In the genomic region with DNA sequence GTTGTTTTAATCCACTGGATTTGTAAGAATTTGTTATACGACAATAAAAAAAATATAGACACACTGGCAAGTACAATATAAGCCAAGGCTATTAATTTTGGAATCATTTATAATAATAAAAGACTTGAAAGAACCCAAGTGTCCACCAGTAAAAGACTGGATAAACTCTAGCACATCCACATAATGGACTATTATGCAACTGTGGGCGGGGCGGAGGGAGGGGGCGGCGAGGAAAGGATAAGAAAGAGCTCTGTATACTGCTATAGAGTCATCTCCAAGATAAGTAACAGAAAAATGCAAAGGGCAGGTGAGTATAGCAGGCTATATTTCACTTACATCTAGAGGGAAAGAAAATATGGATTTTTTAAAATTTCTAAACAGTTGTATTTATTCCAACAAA, we compare ENCODE assay signal across 29 cellular contexts.
"Had no signal": no experiment of that assay in that cellular context is flagged by ENCODE, and none has a peak within 500 bp of the region (broad histone marks: within the 10 kb centered on the region; RNA-seq: fewer than 3 reads in every experiment).

No MANE protein-coding gene starts in this region.

- DNase-seq: activated CD4-positive, alpha-beta memory T cell treated with anti-CD3 and anti-CD28 coated beads, Interleukin-2, amount 10 ng/mL, durations not matched to agents 7 days and 5 days; activated CD4-positive, alpha-beta T cell treated with anti-CD3 and anti-CD28 coated beads for 36 hours; activated CD4-positive, alpha-beta T cell treated with anti-CD3 and anti-CD28 coated beads, Interleukin-2, amount 10 ng/mL, durations not matched to agents 24 days and 14 days; activated CD4-positive, alpha-beta T cell treated with anti-CD3 and anti-CD28 coated beads, Interleukin-2, amount 50 U/mL, for 4 hours; activated CD4-positive, CD25-positive, alpha-beta regulatory T cell; activated CD4-positive, CD25-positive, alpha-beta regulatory T cell treated with anti-CD3 and anti-CD28 coated beads, Interleukin-2, amount 50 U/mL, for 72 hours; activated CD8-positive, alpha-beta memory T cell treated with anti-CD3 and anti-CD28 coated beads, Interleukin-2, amount 50 U/mL, for 48 hours; activated gamma-delta T cell; activated naive CD4-positive, alpha-beta T cell; activated naive CD4-positive, alpha-beta T cell treated with anti-CD3 and anti-CD28 coated beads, Interleukin-2, amount 10 ng/mL, durations not matched to agents 7 days and 5 days; activated naive CD8-positive, alpha-beta T cell treated with anti-CD3 and anti-CD28 coated beads, Interleukin-2, amount 10 ng/mL, durations not matched to agents 7 days and 5 days; activated T-cell treated with anti-CD3 and anti-CD28 coated beads for 4 hours; activated T-cell treated with anti-CD3 and anti-CD28 coated beads, Interleukin-2, amount 50 U/mL, for 24 hours; activated T-cell treated with anti-CD3 and anti-CD28 coated beads, Interleukin-2, amount 50 U/mL, for 72 hours; central memory CD4-positive, alpha-beta T cell; effector memory CD4-positive, alpha-beta T cell; endodermal cell; foreskin keratinocyte; gastrocnemius medialis; T-helper 2 cell had no signal

- H3K27ac ChIP-seq: ascending aorta, breast epithelium, cardiac muscle cell, coronary artery, esophagus muscularis mucosa, foreskin keratinocyte, gastrocnemius medialis had no signal

- H3K36me3 ChIP-seq: cardiac muscle cell, gastrocnemius medialis had no signal

- H3K27ac Mint-ChIP-seq: activated CD4-positive, alpha-beta memory T cell treated with anti-CD3 and anti-CD28 coated beads, Interleukin-2, amount 10 ng/mL, durations not matched to agents 7 days and 5 days; activated CD4-positive, alpha-beta T cell treated with anti-CD3 and anti-CD28 coated beads for 36 hours; activated CD4-positive, alpha-beta T cell treated with anti-CD3 and anti-CD28 coated beads, Interleukin-2, amount 10 ng/mL, durations not matched to agents 24 days and 14 days; activated naive CD4-positive, alpha-beta T cell treated with anti-CD3 and anti-CD28 coated beads, Interleukin-2, amount 10 ng/mL, durations not matched to agents 7 days and 5 days; activated naive CD4-positive, alpha-beta T cell treated with anti-CD3 and anti-CD28 coated beads, Interleukin-2, amount 50 U/mL, for 72 hours; activated naive CD8-positive, alpha-beta T cell treated with anti-CD3 and anti-CD28 coated beads, Interleukin-2, amount 10 ng/mL, durations not matched to agents 7 days and 5 days; activated T-cell treated with anti-CD3 and anti-CD28 coated beads, Interleukin-2, amount 50 U/mL, for 24 hours; activated T-cell treated with anti-CD3 and anti-CD28 coated beads, Interleukin-2, amount 50 U/mL, for 72 hours; brain; dendritic cell treated with granulocyte-macrophage colony-stimulating factor and Interleukin-4, amounts not matched to agents 40 ng/mL and 50 ng/mL, for 4 days; endodermal cell had no signal

- H3K4me1 Mint-ChIP-seq: activated CD4-positive, alpha-beta memory T cell treated with anti-CD3 and anti-CD28 coated beads, Interleukin-2, amount 10 ng/mL, durations not matched to agents 7 days and 5 days; activated CD4-positive, alpha-beta T cell treated with anti-CD3 and anti-CD28 coated beads for 36 hours; activated CD4-positive, alpha-beta T cell treated with anti-CD3 and anti-CD28 coated beads, Interleukin-2, amount 10 ng/mL, durations not matched to agents 24 days and 14 days; activated naive CD4-positive, alpha-beta T cell treated with anti-CD3 and anti-CD28 coated beads, Interleukin-2, amount 10 ng/mL, durations not matched to agents 7 days and 5 days; activated naive CD8-positive, alpha-beta T cell treated with anti-CD3 and anti-CD28 coated beads, Interleukin-2, amount 10 ng/mL, durations not matched to agents 7 days and 5 days; brain; endodermal cell had no signal

- H3K4me3 ChIP-seq: ascending aorta, breast epithelium, cardiac muscle cell, coronary artery, esophagus muscularis mucosa, gastrocnemius medialis had no signal

- ATAC-seq: activated CD4-positive, alpha-beta T cell treated with anti-CD3 and anti-CD28 coated beads for 36 hours; activated naive CD4-positive, alpha-beta T cell treated with anti-CD3 and anti-CD28 coated beads, Interleukin-2, amount 50 U/mL, for 72 hours; activated T-cell treated with anti-CD3 and anti-CD28 coated beads, Interleukin-2, amount 50 U/mL, for 72 hours; foreskin keratinocyte; gastrocnemius medialis had no signal

- H3K9me3 ChIP-seq: ascending aorta, gastrocnemius medialis had no signal

- H3K27me3 Mint-ChIP-seq: activated CD4-positive, alpha-beta memory T cell treated with anti-CD3 and anti-CD28 coated beads, Interleukin-2, amount 10 ng/mL, durations not matched to agents 7 days and 5 days; activated CD4-positive, alpha-beta T cell treated with anti-CD3 and anti-CD28 coated beads for 36 hours; activated CD4-positive, alpha-beta T cell treated with anti-CD3 and anti-CD28 coated beads, Interleukin-2, amount 10 ng/mL, durations not matched to agents 24 days and 14 days; activated naive CD4-positive, alpha-beta T cell treated with anti-CD3 and anti-CD28 coated beads, Interleukin-2, amount 10 ng/mL, durations not matched to agents 7 days and 5 days; activated naive CD8-positive, alpha-beta T cell treated with anti-CD3 and anti-CD28 coated beads, Interleukin-2, amount 10 ng/mL, durations not matched to agents 7 days and 5 days; activated T-cell treated with anti-CD3 and anti-CD28 coated beads, Interleukin-2, amount 50 U/mL, for 24 hours; brain; dendritic cell treated with granulocyte-macrophage colony-stimulating factor and Interleukin-4, amounts not matched to agents 40 ng/mL and 50 ng/mL, for 4 days had no signal

- H3K27me3 ChIP-seq: ascending aorta, breast epithelium, cardiac muscle cell, dorsolateral prefrontal cortex, esophagus muscularis mucosa, foreskin keratinocyte, gastrocnemius medialis had no signal

- H3K4me3 Mint-ChIP-seq: activated CD4-positive, alpha-beta memory T cell treated with anti-CD3 and anti-CD28 coated beads, Interleukin-2, amount 10 ng/mL, durations not matched to agents 7 days and 5 days; activated CD4-positive, alpha-beta T cell treated with anti-CD3 and anti-CD28 coated beads for 36 hours; activated CD4-positive, alpha-beta T cell treated with anti-CD3 and anti-CD28 coated beads, Interleukin-2, amount 10 ng/mL, durations not matched to agents 24 days and 14 days; activated naive CD4-positive, alpha-beta T cell treated with anti-CD3 and anti-CD28 coated beads, Interleukin-2, amount 10 ng/mL, durations not matched to agents 7 days and 5 days; activated naive CD8-positive, alpha-beta T cell treated with anti-CD3 and anti-CD28 coated beads, Interleukin-2, amount 10 ng/mL, durations not matched to agents 7 days and 5 days; activated T-cell treated with anti-CD3 and anti-CD28 coated beads, Interleukin-2, amount 50 U/mL, for 24 hours; activated T-cell treated with anti-CD3 and anti-CD28 coated beads, Interleukin-2, amount 50 U/mL, for 72 hours; brain; dendritic cell treated with granulocyte-macrophage colony-stimulating factor and Interleukin-4, amounts not matched to agents 40 ng/mL and 50 ng/mL, for 4 days; endodermal cell had no signal

- H3K4me1 ChIP-seq: ascending aorta, breast epithelium, esophagus muscularis mucosa, foreskin keratinocyte, gastrocnemius medialis had no signal
